ENCODE assay signal across 8 cellular contexts in the genomic region with DNA sequence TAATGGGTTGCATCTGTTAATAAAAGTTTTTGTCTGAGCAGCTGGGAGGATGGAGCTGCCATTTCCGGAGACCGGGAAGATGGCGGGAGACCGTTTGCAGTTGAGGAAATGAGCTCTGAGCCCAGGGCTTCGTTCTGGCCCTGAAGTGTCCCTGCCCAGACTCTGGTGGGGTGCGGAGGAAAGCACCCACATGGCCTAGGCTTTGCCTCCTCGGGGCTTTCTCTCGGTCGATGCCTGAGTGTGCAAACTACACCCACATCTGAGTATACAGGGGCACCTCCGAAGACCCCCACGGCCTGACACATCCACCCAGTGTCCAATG. TPM values are rescaled to one million over a fixed set of nuclear protein-coding genes. Genes with fewer than 3 reads are reported as not detected.
A peak's percentile ranks its signal among the peaks of the same experiment; 100 is the strongest.
DNase-seq lines count a peak whose midpoint lies in the region; ATAC-seq and TF ChIP-seq lines count a peak whose summit lies in the region.

No MANE protein-coding gene starts in this region.

- H3K4me3 ChIP-seq in choroid plexus epithelial cell (ENCODE audit: low read depth, low read length) = peak overlapping the region; percentile 56

- H3K4me3 Mint-ChIP-seq in T-helper 2 cell treated with Interferon-gamma antibody and Interleukin-4, amounts not matched to agents 5 μg/mL and 100 μg/mL, for 36 hours = peak overlapping the region; percentile 91
- peak overlapping the region; percentile 94 for H3K4me3 Mint-ChIP-seq in natural killer cell treated with Interleukin-12 subunit alpha and Interleukin-12 subunit beta and Interleukin-15 and Interleukin-18, amount 100 ng/mL, for 72 hours

- TF ChIP-seq CTCF in choroid plexus epithelial cell (conservative IDR thresholded peaks at IDR 0.05; ENCODE audit: low read depth, low read length) = no peak

- H3K4me1 Mint-ChIP-seq in T-helper 2 cell treated with Interferon-gamma antibody and Interleukin-4, amounts not matched to agents 5 μg/mL and 100 μg/mL, for 36 hours (ENCODE audit: low read depth) = peaks cover 29% of the 10 kb centered on the region
- peaks cover 33 to 35% of the 10 kb centered on the region in 2 donors for H3K4me1 Mint-ChIP-seq in natural killer cell treated with Interleukin-12 subunit alpha and Interleukin-12 subunit beta and Interleukin-15 and Interleukin-18, amount 100 ng/mL, for 72 hours (ENCODE audit: low read depth in 2 of 2)

- H3K27ac Mint-ChIP-seq in T-helper 2 cell treated with Interferon-gamma antibody and Interleukin-4, amounts not matched to agents 5 μg/mL and 100 μg/mL, for 36 hours = peak overlapping the region; percentile 91
- peak overlapping the region; percentile 93 to 95 for H3K27ac Mint-ChIP-seq in natural killer cell treated with Interleukin-12 subunit alpha and Interleukin-12 subunit beta and Interleukin-15 and Interleukin-18, amount 100 ng/mL, for 72 hours

- H3K27me3 Mint-ChIP-seq in T-helper 2 cell treated with Interferon-gamma antibody and Interleukin-4, amounts not matched to agents 5 μg/mL and 100 μg/mL, for 36 hours (ENCODE audit: low read depth) = peaks cover 17% of the 10 kb centered on the region
- peaks cover 10 to 12% of the 10 kb centered on the region in 2 donors for H3K27me3 Mint-ChIP-seq in natural killer cell treated with Interleukin-12 subunit alpha and Interleukin-12 subunit beta and Interleukin-15 and Interleukin-18, amount 100 ng/mL, for 72 hours

- ATAC-seq in HG03442 (IDR thresholded peaks at IDR 0.05; ENCODE audit: unreplicated experiment) = peak; percentile 34
- peak; percentile 53 to 64 for ATAC-seq in natural killer cell treated with Interleukin-12 subunit alpha and Interleukin-12 subunit beta and Interleukin-15 and Interleukin-18, amount 100 ng/mL, for 72 hours

- DNase-seq in T-helper 2 cell treated with Interferon-gamma antibody and Interleukin-4, amounts not matched to agents 5 μg/mL and 100 μg/mL, for 36 hours (ENCODE audit: low spot score) = no peak
- DNase-seq in T-helper 2 cell = no peak
- DNase-seq in choroid plexus epithelial cell (ENCODE audit: low read depth) = no peak
- DNase-seq in natural killer cell treated with Interleukin-12 subunit alpha and Interleukin-12 subunit beta and Interleukin-15 and Interleukin-18, amount 100 ng/mL, for 72 hours (ENCODE audit: low spot score) = no peak
- no peak for DNase-seq in SHP77 (lab: John Stamatoyannopoulos, UW)
- no peak for DNase-seq in NCI-H510A (lab: John Stamatoyannopoulos, UW)
- DNase-seq in putamen (ENCODE audit: low spot score) = no peak

- no peaks in the 10 kb centered on the region for H3K9me3 Mint-ChIP-seq in T-helper 2 cell treated with Interferon-gamma antibody and Interleukin-4, amounts not matched to agents 5 μg/mL and 100 μg/mL, for 36 hours
- no peaks in the 10 kb centered on the region for H3K9me3 Mint-ChIP-seq in natural killer cell treated with Interleukin-12 subunit alpha and Interleukin-12 subunit beta and Interleukin-15 and Interleukin-18, amount 100 ng/mL, for 72 hours

- H3K36me3 Mint-ChIP-seq in T-helper 2 cell treated with Interferon-gamma antibody and Interleukin-4, amounts not matched to agents 5 μg/mL and 100 μg/mL, for 36 hours (ENCODE audit: low read depth) = no peaks in the 10 kb centered on the region
- H3K36me3 Mint-ChIP-seq in natural killer cell treated with Interleukin-12 subunit alpha and Interleukin-12 subunit beta and Interleukin-15 and Interleukin-18, amount 100 ng/mL, for 72 hours = peaks cover 7% of the 10 kb centered on the region

RNA-seq across cellular contexts. Expression of a gene that starts 15.6 kb away (rescaled TPM):
- total RNA-seq in natural killer cell treated with Interleukin-12 subunit alpha and Interleukin-12 subunit beta and Interleukin-15 and Interleukin-18, amount 100 ng/mL, for 72 hours = under 1 TPM in 1 of 2 donors, not detected in 1; 0.95 TPM

RNA-seq across cellular contexts. Expression of a gene that starts 44.6 kb away (rescaled TPM):
- 1 to 10 TPM; 3.7 to 4.0 TPM for total RNA-seq in natural killer cell treated with Interleukin-12 subunit alpha and Interleukin-12 subunit beta and Interleukin-15 and Interleukin-18, amount 100 ng/mL, for 72 hours

RNA-seq across cellular contexts. Expression of a gene that starts 44.6 kb away (rescaled TPM):
- total RNA-seq in natural killer cell treated with Interleukin-12 subunit alpha and Interleukin-12 subunit beta and Interleukin-15 and Interleukin-18, amount 100 ng/mL, for 72 hours = 10 to 100 TPM; 33.2 to 41.3 TPM
